Comparison of ENCODE assay signal across 9 cellular contexts in genomic region chr6:33112148-33112547, GRCh38. TPM values are rescaled to one million over a fixed set of nuclear protein-coding genes. Genes with fewer than 3 reads are reported as not detected.
A peak's percentile ranks its signal among the peaks of the same experiment; 100 is the strongest.
DNase-seq lines count a peak whose midpoint lies in the region; ATAC-seq and TF ChIP-seq lines count a peak whose summit lies in the region.
"Had no signal": no experiment of that assay in that cellular context is flagged by ENCODE, and none has a peak within 500 bp of the region (broad histone marks: within the 10 kb centered on the region; RNA-seq: fewer than 3 reads in every experiment).

No MANE protein-coding gene starts in this region.

- no peak for TF ChIP-seq CTCF in Calu3 (IDR thresholded peaks at IDR 0.05; ENCODE audit: unreplicated experiment)
- no peak for TF ChIP-seq CTCF in retinal pigment epithelial cell (conservative IDR thresholded peaks at IDR 0.05; ENCODE audit: low read depth, low read length)
- no peak for TF ChIP-seq CTCF in neural progenitor cell (IDR thresholded peaks at IDR 0.05)

- CTCF ChIA-PET in Calu3 (lab: Charles Lee): interaction anchor here (0.6 to 1.3 kb wide), 10 partner anchors 9 to 308 kb away, joined by 3 to 8 read pairs (median 4); partner anchors contain the start of genes HLA-DPB1 and TAP2

- H3K27ac ChIP-seq in neural progenitor cell: no peak overlapping the region
- H3K27ac ChIP-seq: tibial nerve had no signal

- intact Hi-C loops in Calu3 (cut with micrococcal nuclease; ENCODE audit: unreplicated experiment): no loop called here

- no peaks in the 10 kb centered on the region for H3K9me3 Mint-ChIP-seq in Calu3 (ENCODE audit: low read depth, unreplicated experiment)
- no peaks in the 10 kb centered on the region for H3K9me3 Mint-ChIP-seq in neural progenitor cell

- H3K9ac ChIP-seq in neural progenitor cell: no peak overlapping the region

- no peaks in the 10 kb centered on the region for H4K20me1 ChIP-seq in neural progenitor cell (ENCODE audit: low read depth)

- no peak overlapping the region for H2AFZ ChIP-seq in neural progenitor cell (replicated peaks)

- no peaks in the 10 kb centered on the region for H3K9me3 ChIP-seq in neural progenitor cell (ENCODE audit: low read depth)
- H3K9me3 ChIP-seq: tibial nerve had no signal

- peak; percentile 88 for ATAC-seq in GM19023 (IDR thresholded peaks at IDR 0.05; ENCODE audit: unreplicated experiment)
- ATAC-seq in HG03103 (IDR thresholded peaks at IDR 0.05; ENCODE audit: low read depth, unreplicated experiment): peak; percentile 64

- no TSS peak for BruUV-seq in Calu3 (replicated peaks; lab: Mats Ljungman, UMichigan)

- H3K36me3 Mint-ChIP-seq in Calu3 (ENCODE audit: insufficient read depth, unreplicated experiment): no peaks in the 10 kb centered on the region
- no peaks in the 10 kb centered on the region for H3K36me3 Mint-ChIP-seq in neural progenitor cell

- H3K4me3 ChIP-seq in retinal pigment epithelial cell (ENCODE audit: low read length) (no peak overlapping the region), neural progenitor cell (no peak overlapping the region)
- H3K4me3 ChIP-seq: tibial nerve had no signal

- H3K4me2 ChIP-seq in neural progenitor cell: no peak overlapping the region

- peak; percentile 62 for DNase-seq in Calu3
- DNase-seq in RPMI7951 (ENCODE audit: low read depth): peak; percentile 67
- peak; percentile 63 for DNase-seq in fibroblast of peridontal ligament (ENCODE audit: extremely low read depth)
- peak; percentile 16 for DNase-seq in retinal pigment epithelial cell (ENCODE audit: low read depth)
- DNase-seq in neural progenitor cell (ENCODE audit: low spot score): no peak
- no peak for DNase-seq in activated effector memory CD4-positive, alpha-beta T cell treated with Interleukin-2 at 50 U/mL for 16 hours

- H3K4me3 Mint-ChIP-seq in Calu3 (ENCODE audit: low read depth, unreplicated experiment): no peak overlapping the region
- H3K4me3 Mint-ChIP-seq in neural progenitor cell: no peak overlapping the region

- H3F3A ChIP-seq in neural progenitor cell (ENCODE audit: low read depth): peaks cover 14% of the 10 kb centered on the region

- H3K27me3 ChIP-seq in neural progenitor cell: peaks cover 64% of the 10 kb centered on the region

- H3K79me2 ChIP-seq in neural progenitor cell (ENCODE audit: low read depth): no peaks in the 10 kb centered on the region

- H3K27me3 Mint-ChIP-seq in Calu3 (ENCODE audit: unreplicated experiment): peaks cover 99% of the 10 kb centered on the region
- H3K27me3 Mint-ChIP-seq in neural progenitor cell (ENCODE audit: insufficient read depth, low read depth): peaks cover 22% of the 10 kb centered on the region

- H3K4me1 ChIP-seq in neural progenitor cell: peaks cover 2% of the 10 kb centered on the region

- H3K4me1 Mint-ChIP-seq in Calu3 (ENCODE audit: low read depth, unreplicated experiment) (no peaks in the 10 kb centered on the region), neural progenitor cell (peaks cover 7% of the 10 kb centered on the region)

- no peaks in the 10 kb centered on the region for H3K36me3 ChIP-seq in neural progenitor cell
- H3K36me3 ChIP-seq: tibial nerve had no signal

- H3K27ac Mint-ChIP-seq in Calu3 (ENCODE audit: unreplicated experiment): no peak overlapping the region
- no peak overlapping the region for H3K27ac Mint-ChIP-seq in neural progenitor cell

RNA-seq across cellular contexts. Expression of gene HLA-DPB1, which starts 36.4 kb away (rescaled TPM):
- total RNA-seq in Calu3 (2022): 12.0 and 18.3 TPM in 2 replicates
- 29.6 and 35.4 TPM in 2 replicates for total RNA-seq in RPMI7951 (2014; rRNA removed; shearing (Covaris generic))
- 8.0 and 23.3 TPM in 2 replicates for total RNA-seq in neural progenitor cell (ENCODE audit: low replicate concordance)

RNA-seq across cellular contexts. Expression of gene HLA-DPA1, which starts 38.7 kb away (rescaled TPM):
- total RNA-seq in Calu3 (2022): 29.2 and 46.4 TPM in 2 replicates
- total RNA-seq in RPMI7951 (2014; rRNA removed; shearing (Covaris generic)): 4.4 and 10.0 TPM in 2 replicates
- 1.5 and 2.8 TPM in 2 replicates for total RNA-seq in neural progenitor cell (ENCODE audit: low replicate concordance)

Comparison
In these comparisons a context has a peak if more than half of its experiments do, and no peak if none do; other contexts are left out.
1. DNase-seq: peak in Calu3 (single experiment), RPMI7951 (single experiment), fibroblast of peridontal ligament (single experiment) and retinal pigment epithelial cell (single experiment); none in neural progenitor cell (single experiment) and activated effector memory CD4-positive, alpha-beta T cell treated with Interleukin-2 at 50 U/mL for 16 hours (single experiment).